ENCODE assay signal across 29 cellular contexts in the genomic region with DNA sequence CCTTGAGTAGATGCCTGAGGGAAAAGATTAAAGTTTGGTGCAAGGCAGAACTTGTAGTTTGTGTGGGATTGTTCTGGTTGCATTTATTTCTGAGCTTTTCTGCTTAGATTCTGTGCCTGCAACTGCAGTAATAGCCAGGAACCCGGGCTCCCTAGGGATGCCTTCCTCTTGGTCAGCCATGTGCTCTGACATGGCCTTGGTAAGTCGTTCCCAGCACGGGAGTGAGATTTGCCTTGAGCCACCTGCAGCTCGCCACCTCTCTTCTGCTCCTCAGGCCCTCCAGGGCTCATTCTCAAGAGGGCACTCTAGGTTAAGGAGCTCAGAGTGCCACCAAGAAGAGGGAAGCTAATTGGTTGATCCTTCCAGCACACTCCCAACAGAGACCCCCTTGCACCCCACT.
"Had no signal": no experiment of that assay in that cellular context is flagged by ENCODE, and none has a peak within 500 bp of the region (broad histone marks: within the 10 kb centered on the region; RNA-seq: fewer than 3 reads in every experiment).

No MANE protein-coding gene starts in this region.

- H3K4me1 Mint-ChIP-seq: mesothelial cell of epicardium; naive B cell; natural killer cell; stimulated activated naive B cell treated with anti-CD40 and anti-IgM and Interleukin-4, amounts not matched to agents 10 μg/mL and 1 μg/mL and 100 μg/mL, for 72 hours had no signal

- ATAC-seq: heart right ventricle; left colon; left lung; lower lobe of right lung; natural killer cell; right cardiac atrium; sciatic nerve; stimulated activated naive B cell treated with anti-CD40 and anti-IgM and Interleukin-4, amounts not matched to agents 10 μg/mL and 1 μg/mL and 100 μg/mL, for 72 hours; stimulated activated naive CD8-positive, alpha-beta T cell treated with anti-CD3 and anti-CD28 coated beads, Interleukin-15, Interleukin-2, amounts not matched to agents 100 U/mL and 50 U/mL, for 24 hours had no signal

- H3K4me1 ChIP-seq: heart right ventricle, left lung, lower lobe of right lung, neural progenitor cell, prostate gland, tibial nerve, upper lobe of left lung, vagina had no signal

- H3K36me3 ChIP-seq: heart right ventricle, left lung, lower lobe of right lung, neural progenitor cell, neutrophil, ovary, prostate gland, tibial nerve, upper lobe of left lung, vagina had no signal

- H3K9me3 ChIP-seq: heart right ventricle, left lung, lower lobe of right lung, neutrophil, ovary, prostate gland, tibial nerve, upper lobe of left lung, vagina had no signal

- H3K4me3 ChIP-seq: heart right ventricle, left lung, lower lobe of right lung, neural progenitor cell, ovary, prostate gland, skin epidermis, tibial nerve, upper lobe of left lung, vagina had no signal

- H3K4me2 ChIP-seq: neural progenitor cell had no signal

- H3K4me3 Mint-ChIP-seq: mesothelial cell of epicardium; naive B cell; natural killer cell; nephron progenitor cell; neural progenitor cell; stimulated activated naive B cell treated with anti-CD40 and anti-IgM and Interleukin-4, amounts not matched to agents 10 μg/mL and 1 μg/mL and 100 μg/mL, for 72 hours had no signal

- H2AFZ ChIP-seq: neural progenitor cell had no signal

- H3K9me3 Mint-ChIP-seq: mesothelial cell of epicardium; natural killer cell; nephron progenitor cell; neural progenitor cell; stimulated activated naive B cell treated with anti-CD40 and anti-IgM and Interleukin-4, amounts not matched to agents 10 μg/mL and 1 μg/mL and 100 μg/mL, for 72 hours had no signal

- H3K9ac ChIP-seq: neural progenitor cell had no signal

- H3K36me3 Mint-ChIP-seq: mesothelial cell of epicardium; naive B cell; natural killer cell; neural progenitor cell; stimulated activated naive B cell treated with anti-CD40 and anti-IgM and Interleukin-4, amounts not matched to agents 10 μg/mL and 1 μg/mL and 100 μg/mL, for 72 hours had no signal

- DNase-seq: heart right ventricle; hippocampal formation; left colon; left lung; lower lobe of right lung; mammary epithelial cell; mesenchymal stem cell; naive B cell; natural killer cell; nephron progenitor cell; occipital lobe; ovary; retina; right cardiac atrium; stimulated activated CD4-positive, alpha-beta T cell treated with anti-CD3 and anti-CD28 coated beads, Interleukin-12 subunit alpha, Interleukin-12 subunit beta, amount 100 ng/mL, for 4 hours; stimulated activated CD4-positive, alpha-beta T cell treated with anti-CD3 and anti-CD28 coated beads, Interleukin-15, amount 100 ng/mL, for 24 hours; stimulated activated CD4-positive, alpha-beta T cell treated with anti-CD3 and anti-CD28 coated beads, Interleukin-2, amount 100 ng/mL, for 24 hours; stimulated activated CD4-positive, alpha-beta T cell treated with anti-CD3 and anti-CD28 coated beads, Interleukin-4, amount 100 ng/mL, for 1 hour; stimulated activated naive B cell treated with anti-CD40 and anti-IgM and Interleukin-4, amounts not matched to agents 10 μg/mL and 1 μg/mL and 100 μg/mL, for 72 hours; stimulated activated naive CD8-positive, alpha-beta T cell treated with anti-CD3 and anti-CD28 coated beads, Interleukin-15, Interleukin-2, amounts not matched to agents 100 U/mL and 50 U/mL, for 24 hours; upper lobe of left lung had no signal

- H3K27me3 ChIP-seq: neural progenitor cell, ovary, upper lobe of left lung, vagina had no signal

- H3K27ac ChIP-seq: heart right ventricle, left lung, lower lobe of right lung, neural progenitor cell, neutrophil, ovary, prostate gland, skin epidermis, tibial nerve, upper lobe of left lung, vagina had no signal

- H3K27me3 Mint-ChIP-seq: stimulated activated naive B cell treated with anti-CD40 and anti-IgM and Interleukin-4, amounts not matched to agents 10 μg/mL and 1 μg/mL and 100 μg/mL, for 72 hours had no signal

- H3K27ac Mint-ChIP-seq: mesothelial cell of epicardium; naive B cell; natural killer cell; nephron progenitor cell; neural progenitor cell; stimulated activated naive B cell treated with anti-CD40 and anti-IgM and Interleukin-4, amounts not matched to agents 10 μg/mL and 1 μg/mL and 100 μg/mL, for 72 hours had no signal
